In the genomic region with DNA sequence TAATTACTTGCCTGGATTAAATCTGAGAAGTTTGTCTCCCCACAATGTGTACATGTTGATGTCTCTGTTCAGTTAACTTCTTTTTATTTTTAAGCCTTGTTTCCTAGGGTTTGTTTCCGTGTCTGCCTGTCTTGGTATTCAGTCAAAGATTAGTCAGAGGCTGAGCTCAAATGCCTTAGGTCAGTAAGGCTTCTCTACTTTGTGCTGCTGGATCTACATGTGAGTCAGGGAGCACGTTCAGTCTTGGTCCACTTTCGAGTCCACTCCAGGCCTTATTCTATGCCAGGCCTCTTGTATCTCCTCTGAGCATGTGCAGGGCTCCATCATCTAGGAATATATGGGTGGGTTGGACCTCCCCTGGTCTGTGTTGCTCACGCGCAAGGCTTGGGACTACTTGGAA, we compare ENCODE assay signal across 18 cellular contexts.
A peak's percentile ranks its signal among the peaks of the same experiment; 100 is the strongest.
DNase-seq lines count a peak whose midpoint lies in the region; ATAC-seq and TF ChIP-seq lines count a peak whose summit lies in the region.
"Had no signal": no experiment of that assay in that cellular context is flagged by ENCODE, and none has a peak within 500 bp of the region (broad histone marks: within the 10 kb centered on the region; RNA-seq: fewer than 3 reads in every experiment).

No MANE protein-coding gene starts in this region.

- intact Hi-C loops in PC-3 (cut with micrococcal nuclease), result no loop called here

- no peaks in the 10 kb centered on the region for H3K36me3 ChIP-seq in PC-3 (ENCODE audit: low read depth, low read length)
- H3K36me3 ChIP-seq: BE2C, MG63 had no signal

- DNase-seq in Daoy (ENCODE audit: low read depth) (peak; percentile 37), PC-3 (peak; percentile 64), dermis blood vessel endothelial cell (peak; percentile 2), kidney tubule cell (ENCODE audit: low spot score) (peak; percentile 78), COLO668 (lab: John Stamatoyannopoulos, UW; ENCODE audit: unreplicated experiment) (no peak), OCI-M1 (lab: John Stamatoyannopoulos, UW) (no peak), epidermal melanocyte (ENCODE audit: insufficient read length, low spot score) (no peak)
- DNase-seq: activated CD4-positive, alpha-beta memory T cell treated with anti-CD3 and anti-CD28 coated beads, Interleukin-2, amount 10 ng/mL, durations not matched to agents 7 days and 5 days; activated naive CD8-positive, alpha-beta T cell treated with anti-CD3 and anti-CD28 coated beads, Interleukin-2, amount 50 U/mL, for 24 hours; BE2C; foreskin melanocyte; MG63; naive thymus-derived CD8-positive, alpha-beta T cell; NCI-H2029 treated with DMSO at 0.1 percent for 48 hours; NCI-H524 treated with DMSO at 0.1 percent for 48 hours; stimulated activated CD4-positive, alpha-beta T cell treated with anti-CD3 and anti-CD28 coated beads, Interleukin-15, amount 100 ng/mL, for 24 hours; SW 1271 had no signal

- no peaks in the 10 kb centered on the region for H3K27me3 ChIP-seq in PC-3 (ENCODE audit: low read length)
- H3K27me3 ChIP-seq: BE2C, MG63 had no signal

- H3K79me2 ChIP-seq in PC-3 (ENCODE audit: low read length), result no peaks in the 10 kb centered on the region

- H3K27ac ChIP-seq in PC-3 (ENCODE audit: low read length), result no peak overlapping the region

- no peak for TF ChIP-seq CTCF in PC-3 (conservative IDR thresholded peaks at IDR 0.05; ENCODE audit: low read depth, low read length)

- peak overlapping the region; percentile 1; the same call in 1 of the 2 replicates for H2AFZ ChIP-seq in PC-3 (ENCODE audit: low read length)

- H3K4me2 ChIP-seq in PC-3 (ENCODE audit: low read length), result no peak overlapping the region

- H3K9me2 ChIP-seq in PC-3 (replicated peaks; ENCODE audit: low read length), result no peaks in the 10 kb centered on the region

- H4K20me1 ChIP-seq in PC-3 (ENCODE audit: low read length), result no peaks in the 10 kb centered on the region

- POLR2A ChIA-PET in PC-3 (lab: Charles Lee; ENCODE audit: unreplicated experiment), result no interaction called here

- no peaks in the 10 kb centered on the region for H3F3A ChIP-seq in PC-3 (ENCODE audit: low read length, unreplicated experiment)

- H3K9ac ChIP-seq in PC-3 (ENCODE audit: low read length), result no peak overlapping the region

- no peaks in the 10 kb centered on the region; the same call in 1 of the 2 replicates for H3K4me1 ChIP-seq in PC-3 (ENCODE audit: insufficient read depth, low read length)
- H3K4me1 ChIP-seq: BE2C had no signal

- CTCF ChIA-PET in PC-3 (lab: Charles Lee), result no interaction called here

- BruUV-seq in PC-3 (replicated peaks; lab: Mats Ljungman, UMichigan), result no TSS peak

- H3K9me3 ChIP-seq in PC-3 (ENCODE audit: low read length), result no peaks in the 10 kb centered on the region
- H3K9me3 ChIP-seq: BE2C, MG63 had no signal

- ATAC-seq in PC-3, result peak; percentile 25; the same call in 1 of the 2 replicates
- no peak for ATAC-seq in HG03432 (IDR thresholded peaks at IDR 0.05; ENCODE audit: unreplicated experiment)
- ATAC-seq: activated naive CD8-positive, alpha-beta T cell treated with anti-CD3 and anti-CD28 coated beads, Interleukin-2, amount 50 U/mL, for 24 hours; naive thymus-derived CD8-positive, alpha-beta T cell had no signal

- no peak overlapping the region for H3K4me3 ChIP-seq in PC-3 (ENCODE audit: low read length)
- H3K4me3 ChIP-seq: MG63 had no signal

Comparison
In these comparisons a context has a peak if more than half of its experiments do, and no peak if none do; other contexts are left out.
1. DNase-seq: peak in Daoy (single experiment), PC-3 (single experiment), dermis blood vessel endothelial cell (single experiment) and kidney tubule cell (single experiment); none in COLO668 (single experiment), OCI-M1 (single experiment) and epidermal melanocyte (single experiment).